ENCODE assay signal across 22 cellular contexts in the genomic region with DNA sequence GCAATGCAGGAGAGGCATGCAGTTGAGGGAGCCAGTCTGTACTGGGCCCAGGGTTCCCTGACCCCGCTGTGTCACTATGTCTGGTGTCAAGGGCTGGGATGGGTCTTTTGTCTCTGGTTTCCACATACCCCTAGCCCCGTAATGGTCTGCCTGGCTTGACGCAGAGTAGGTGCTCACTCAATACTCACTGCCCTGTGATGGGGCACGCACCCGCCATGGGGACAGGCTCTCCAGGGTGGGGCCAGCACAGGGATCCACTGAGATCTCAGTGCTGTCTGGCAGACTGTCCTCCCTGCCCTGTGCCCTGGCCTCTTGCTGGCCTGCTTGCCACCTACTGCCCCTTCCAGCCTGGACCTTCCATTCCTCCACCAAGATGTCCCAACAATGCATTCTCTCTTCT.
"Had no signal": no experiment of that assay in that cellular context is flagged by ENCODE, and none has a peak within 500 bp of the region (broad histone marks: within the 10 kb centered on the region; RNA-seq: fewer than 3 reads in every experiment).

No MANE protein-coding gene starts in this region.

- ATAC-seq: K562 had no signal

- H3K36me3 Mint-ChIP-seq: IgD-negative memory B cell had no signal

- H3K27me3 Mint-ChIP-seq: IgD-negative memory B cell had no signal

- H3K4me2 ChIP-seq: KMS-11 had no signal

- H3K4me3 ChIP-seq: K562, SJSA1, SK-N-MC had no signal

- H3K4me1 ChIP-seq: SJSA1 had no signal

- H3K4me3 Mint-ChIP-seq: IgD-negative memory B cell had no signal

- DNase-seq: Kasumi-1, MM.1S, NCI-H1092 treated with DMSO at 0.1 percent for 48 hours, NCI-H1436, NCI-H1694, NCI-H187 treated with DMSO at 0.1 percent for 48 hours, NCI-H2029 treated with DMSO at 0.1 percent for 48 hours, NCI-H2171 treated with DMSO at 0.1 percent for 48 hours, NCI-H345, NCI-H446 treated with DMSO at 0.1 percent for 48 hours, NCI-H510A treated with DMSO at 0.1 percent for 48 hours, NCI-H526 treated with DMSO at 0.1 percent for 48 hours, NCI-H748 treated with DMSO at 0.1 percent for 48 hours, Right ventricle myocardium superior, RPMI8226, SIG-M5 had no signal

- H3K36me3 ChIP-seq: SJSA1 had no signal

- H3K4me1 Mint-ChIP-seq: IgD-negative memory B cell had no signal

- H3K9ac ChIP-seq: KMS-11 had no signal

- H3K27ac ChIP-seq: HL-60, KMS-11, SJSA1, SK-N-MC had no signal
